ENCODE assay signal across 8 cellular contexts in genomic region chr3:183253364-183253960, GRCh38. TPM values are rescaled to one million over a fixed set of nuclear protein-coding genes. Genes with fewer than 3 reads are reported as not detected.
DNase-seq lines count a peak whose midpoint lies in the region; ATAC-seq and TF ChIP-seq lines count a peak whose summit lies in the region.

No MANE protein-coding gene starts in this region.

- no peak overlapping the region for H3K27ac ChIP-seq in neuronal stem cell (replicated peaks; ENCODE audit: low read length)

- no peak overlapping the region for H4K8ac ChIP-seq in neuronal stem cell (ENCODE audit: low read depth, low read length)

- peak overlapping the region; percentile 75 for H3K4me2 ChIP-seq in neuronal stem cell (ENCODE audit: insufficient read depth, low read length, poor library complexity, severe bottlenecking)

- H3K18ac ChIP-seq in neuronal stem cell (ENCODE audit: low read length), result peak overlapping the region; percentile 95

- no peaks in the 10 kb centered on the region for H3K79me1 ChIP-seq in neuronal stem cell (ENCODE audit: low read depth, low read length)

- ATAC-seq in GM19397 (IDR thresholded peaks at IDR 0.05; ENCODE audit: unreplicated experiment), result no peak
- no peak for ATAC-seq in GM21390 (IDR thresholded peaks at IDR 0.05; ENCODE audit: unreplicated experiment)

- DNase-seq in NCI-H2171 treated with DMSO at 0.1 percent for 48 hours (lab: John Stamatoyannopoulos, UW), result peak; percentile 9
- DNase-seq in NCI-H2171 (lab: John Stamatoyannopoulos, UW), result no peak
- peak; percentile 31 for DNase-seq in NCI-H226
- DNase-seq in activated naive CD8-positive, alpha-beta T cell treated with anti-CD3 and anti-CD28 coated beads for 36 hours, result peak; percentile 32
- no peak for DNase-seq in glutamatergic neuron
- DNase-seq in neuronal stem cell (ENCODE audit: low spot score), result no peak

- peaks cover 28% of the 10 kb centered on the region for H3K36me3 Mint-ChIP-seq in activated naive CD8-positive, alpha-beta T cell treated with anti-CD3 and anti-CD28 coated beads for 36 hours
- peaks cover 6% of the 10 kb centered on the region for H3K36me3 Mint-ChIP-seq in glutamatergic neuron (ENCODE audit: unreplicated experiment)

- peak overlapping the region; percentile 89 for H3K9ac ChIP-seq in neuronal stem cell (ENCODE audit: low read depth, low read length, poor library complexity)

- H2BK120ac ChIP-seq in neuronal stem cell (ENCODE audit: low read depth, low read length), result peak overlapping the region; percentile 21

- H3K4me1 ChIP-seq in neuronal stem cell (ENCODE audit: control insufficient read depth in 2 of 2, insufficient read depth in 1 of 2, low read depth in 1 of 2, low read length in 2 of 2), result peaks cover 4 to 7% of the 10 kb centered on the region in 2 donors

- H4K91ac ChIP-seq in neuronal stem cell (ENCODE audit: low read depth, low read length, poor library complexity), result no peak overlapping the region

- no peak overlapping the region for H2BK12ac ChIP-seq in neuronal stem cell (ENCODE audit: low read length)

- peaks cover 0 to 17% of the 10 kb centered on the region in 2 donors for H3K36me3 ChIP-seq in neuronal stem cell (replicated peaks in 1 of 2; ENCODE audit: control insufficient read depth in 2 of 2, insufficient read depth in 2 of 2, low read length in 2 of 2)

- no peak for TF ChIP-seq CTCF in glutamatergic neuron (IDR thresholded peaks at IDR 0.05; ENCODE audit: partially characterized antibody, unreplicated experiment)

- H3K9me3 Mint-ChIP-seq in activated naive CD8-positive, alpha-beta T cell treated with anti-CD3 and anti-CD28 coated beads for 36 hours, result no peaks in the 10 kb centered on the region
- H3K9me3 Mint-ChIP-seq in glutamatergic neuron (ENCODE audit: unreplicated experiment), result peaks cover 4% of the 10 kb centered on the region

- no peak overlapping the region for H3K14ac ChIP-seq in neuronal stem cell (ENCODE audit: low read length)

- H2BK5ac ChIP-seq in neuronal stem cell (ENCODE audit: low read length), result peak overlapping the region; percentile 33

- peaks cover 39% of the 10 kb centered on the region for H3K27me3 Mint-ChIP-seq in activated naive CD8-positive, alpha-beta T cell treated with anti-CD3 and anti-CD28 coated beads for 36 hours
- H3K27me3 Mint-ChIP-seq in glutamatergic neuron (ENCODE audit: unreplicated experiment), result peaks cover 13% of the 10 kb centered on the region

- peak overlapping the region; percentile 70 for H3K27ac Mint-ChIP-seq in activated naive CD8-positive, alpha-beta T cell treated with anti-CD3 and anti-CD28 coated beads for 36 hours
- H3K27ac Mint-ChIP-seq in glutamatergic neuron (ENCODE audit: unreplicated experiment), result no peak overlapping the region

- H2BK15ac ChIP-seq in neuronal stem cell (ENCODE audit: low read length), result peak overlapping the region; percentile 77

- no CpG with 5 or more reads among the region's 48 CpGs for WGBS in neuronal stem cell (ENCODE audit: extremely low coverage in 2 of 2, insufficient read length in 2 of 2, insufficient replicate concordance in 1 of 2), 2 donors

- H3K4me1 Mint-ChIP-seq in activated naive CD8-positive, alpha-beta T cell treated with anti-CD3 and anti-CD28 coated beads for 36 hours, result peaks cover 21% of the 10 kb centered on the region
- H3K4me1 Mint-ChIP-seq in glutamatergic neuron (ENCODE audit: low read depth, unreplicated experiment), result peaks cover 10% of the 10 kb centered on the region

- peak overlapping the region; percentile 67 for H3K4ac ChIP-seq in neuronal stem cell (ENCODE audit: low read length)

- H3K23ac ChIP-seq in neuronal stem cell (ENCODE audit: low read depth, low read length, poor library complexity), result no peak overlapping the region

- peaks cover 0 to 27% (median 15%) of the 10 kb centered on the region in 3 experiments for H3K27me3 ChIP-seq in neuronal stem cell (ENCODE audit: control insufficient read depth in 3 of 3, insufficient read depth in 3 of 3, low read depth in 1 of 3, low read length in 3 of 3)

- H2AK5ac ChIP-seq in neuronal stem cell (ENCODE audit: low read depth, low read length), result no peak overlapping the region

- H3K4me3 ChIP-seq in neuronal stem cell (ENCODE audit: low read length in 2 of 2), result peak overlapping the region; percentile 64 to 83

- no peaks in the 10 kb centered on the region for H3K9me3 ChIP-seq in neuronal stem cell (replicated peaks in 1 of 2; ENCODE audit: control insufficient read depth in 2 of 2, insufficient read depth in 1 of 2, low read depth in 1 of 2, low read length in 2 of 2)

- H3K4me3 Mint-ChIP-seq in activated naive CD8-positive, alpha-beta T cell treated with anti-CD3 and anti-CD28 coated beads for 36 hours, result peak overlapping the region; percentile 78
- peak overlapping the region; percentile 82 for H3K4me3 Mint-ChIP-seq in glutamatergic neuron (ENCODE audit: unreplicated experiment)

- H2AFZ ChIP-seq in neuronal stem cell (ENCODE audit: low read length), result peak overlapping the region; percentile 90

RNA-seq across cellular contexts. Expression of gene B3GNT5, which starts 0.4 kb away (rescaled TPM):
- total RNA-seq in activated naive CD8-positive, alpha-beta T cell treated with anti-CD3 and anti-CD28 coated beads for 36 hours, result 10 to 100 TPM; 11.3 to 13.3 TPM
- 2.9 TPM for total RNA-seq in glutamatergic neuron (ENCODE audit: unreplicated experiment)
- 9.3 TPM for polyA plus RNA-seq in neuronal stem cell (2013, experiment 1 of 2)
- polyA plus RNA-seq in neuronal stem cell (2013, experiment 2 of 2), result 10.1 TPM

Comparison
In these comparisons a context has a peak if more than half of its experiments do, and no peak if none do; other contexts are left out.
1. DNase-seq: peak in NCI-H2171 treated with DMSO at 0.1 percent for 48 hours (single experiment), NCI-H226 (single experiment) and activated naive CD8-positive, alpha-beta T cell treated with anti-CD3 and anti-CD28 coated beads for 36 hours (single experiment); none in NCI-H2171 (single experiment), glutamatergic neuron (single experiment) and neuronal stem cell (single experiment).